Comparison of ENCODE assay signal across 8 cellular contexts in genomic region chr1:112849425-112849966, GRCh38.
A peak's percentile ranks its signal among the peaks of the same experiment; 100 is the strongest.
DNase-seq lines count a peak whose midpoint lies in the region; ATAC-seq, FAIRE-seq and TF ChIP-seq lines count a peak whose summit lies in the region.

No MANE protein-coding gene starts in this region.

- H3K4me2 ChIP-seq in keratinocyte (ENCODE audit: control insufficient read depth, extremely low read depth, insufficient read depth, low read depth, low read length): peak overlapping the region; percentile 78

- ATAC-seq in stimulated activated naive B cell treated with anti-CD40 and anti-IgM and Interleukin-4, amounts not matched to agents 10 μg/mL and 1 μg/mL and 100 μg/mL, for 72 hours (replicated peaks): peak in 1 of 2 donors; percentile 39
- ATAC-seq in GM21723 (IDR thresholded peaks at IDR 0.05; ENCODE audit: unreplicated experiment): no peak

- peaks cover 0 to 1% of the 10 kb centered on the region in 2 donors for H3K9me3 Mint-ChIP-seq in stimulated activated naive B cell treated with anti-CD40 and anti-IgM and Interleukin-4, amounts not matched to agents 10 μg/mL and 1 μg/mL and 100 μg/mL, for 72 hours

- H3K4me1 ChIP-seq in keratinocyte (ENCODE audit: control insufficient read depth, extremely low read depth, insufficient read depth, low read length): peaks cover 25% of the 10 kb centered on the region

- H3K27me3 Mint-ChIP-seq in stimulated activated naive B cell treated with anti-CD40 and anti-IgM and Interleukin-4, amounts not matched to agents 10 μg/mL and 1 μg/mL and 100 μg/mL, for 72 hours: peaks cover 44 to 55% of the 10 kb centered on the region in 2 donors

- peaks cover 0 to 2% of the 10 kb centered on the region in 2 donors for H3K36me3 Mint-ChIP-seq in stimulated activated naive B cell treated with anti-CD40 and anti-IgM and Interleukin-4, amounts not matched to agents 10 μg/mL and 1 μg/mL and 100 μg/mL, for 72 hours

- no peak overlapping the region for H3K27ac Mint-ChIP-seq in stimulated activated naive B cell treated with anti-CD40 and anti-IgM and Interleukin-4, amounts not matched to agents 10 μg/mL and 1 μg/mL and 100 μg/mL, for 72 hours

- H3K4me3 Mint-ChIP-seq in stimulated activated naive B cell treated with anti-CD40 and anti-IgM and Interleukin-4, amounts not matched to agents 10 μg/mL and 1 μg/mL and 100 μg/mL, for 72 hours: peak overlapping the region; percentile 73 to 80

- no peaks in the 10 kb centered on the region for H3K36me3 ChIP-seq in keratinocyte (ENCODE audit: control insufficient read depth in 2 of 2, extremely low read depth in 1 of 2, insufficient read depth in 2 of 2, low read length in 2 of 2)

- no peak for FAIRE-seq in keratinocyte (lab: Jason Lieb, UNC)

- H4K20me1 ChIP-seq in keratinocyte (ENCODE audit: control insufficient read depth, extremely low read depth, insufficient read depth, low read length): no peaks in the 10 kb centered on the region

- H3K9ac ChIP-seq in keratinocyte (ENCODE audit: control insufficient read depth, extremely low read depth, insufficient read depth, low read length): peak overlapping the region; percentile 67

- no peaks in the 10 kb centered on the region for H3K9me1 ChIP-seq in keratinocyte (ENCODE audit: control insufficient read depth, extremely low read depth, insufficient read depth, low read length)

- no peaks in the 10 kb centered on the region for H3K79me2 ChIP-seq in keratinocyte (ENCODE audit: control insufficient read depth, insufficient read depth, low read length)

- H3K27me3 ChIP-seq in keratinocyte (ENCODE audit: control insufficient read depth, extremely low read depth, insufficient read depth, low read length): no peaks in the 10 kb centered on the region

- no peaks in the 10 kb centered on the region for H3K9me3 ChIP-seq in keratinocyte (ENCODE audit: control insufficient read depth, low read depth, low read length)

- TF ChIP-seq CTCF in cardiac fibroblast (IDR thresholded peaks at IDR 0.05; ENCODE audit: low read depth, low read length) (no peak), keratinocyte (optimal IDR thresholded peaks at IDR 0.05 in 1 of 3, IDR thresholded peaks at IDR 0.05 in 1 of 3, conservative IDR thresholded peaks at IDR 0.05 in 1 of 3; ENCODE audit: extremely low read depth in 1 of 3, insufficient read depth in 2 of 3, low read length in 3 of 3) (no peak)

- H3K4me1 Mint-ChIP-seq in stimulated activated naive B cell treated with anti-CD40 and anti-IgM and Interleukin-4, amounts not matched to agents 10 μg/mL and 1 μg/mL and 100 μg/mL, for 72 hours: peaks cover 6 to 13% of the 10 kb centered on the region in 2 donors

- no peak overlapping the region for H3K27ac ChIP-seq in keratinocyte (ENCODE audit: control insufficient read depth, insufficient read depth, low read length)

- peak overlapping the region; percentile 89 for H2AFZ ChIP-seq in keratinocyte (ENCODE audit: control insufficient read depth, low read length)

- peak overlapping the region; percentile 52 to 59 for H3K4me3 ChIP-seq in cardiac fibroblast (replicated peaks in 1 of 2; ENCODE audit: low read depth in 2 of 2, low read length in 2 of 2)
- H3K4me3 ChIP-seq in keratinocyte (ENCODE audit: control insufficient read depth in 2 of 3, extremely low read depth in 1 of 3, insufficient read depth in 2 of 3, low read depth in 1 of 3, low read length in 3 of 3): peak overlapping the region; percentile 42 to 71 (median 63)

- dilution Hi-C loops in keratinocyte (cut with MboI; ENCODE audit: extremely low pct_ligation_motif_present, low sequenced_read_pairs): no loop called here

- DNase-seq in COR-L47 (lab: John Stamatoyannopoulos, UW): peak; percentile 48
- peak; percentile 20 for DNase-seq in NCI-H1694 treated with DMSO at 0.1 percent for 48 hours (lab: John Stamatoyannopoulos, UW)
- DNase-seq in cardiac fibroblast (ENCODE audit: low read depth in 2 of 2): peak; percentile 34 to 49
- no peak for DNase-seq in keratinocyte (ENCODE audit: low read depth, low spot score)
- no peak for DNase-seq in stimulated activated naive B cell treated with anti-CD40 and anti-IgM and Interleukin-4, amounts not matched to agents 10 μg/mL and 1 μg/mL and 100 μg/mL, for 72 hours
- DNase-seq in KG1 (lab: John Stamatoyannopoulos, UW): no peak
- no peak for DNase-seq in GM19240 (ENCODE audit: insufficient read length, low spot score)

Comparison
In these comparisons a context has a peak if more than half of its experiments do, and no peak if none do; other contexts are left out.
1. DNase-seq: peak in COR-L47 (single experiment), NCI-H1694 treated with DMSO at 0.1 percent for 48 hours (single experiment) and cardiac fibroblast (2 of 2); none in keratinocyte (single experiment), stimulated activated naive B cell treated with anti-CD40 and anti-IgM and Interleukin-4, amounts not matched to agents 10 μg/mL and 1 μg/mL and 100 μg/mL, for 72 hours (single experiment), KG1 (single experiment) and GM19240 (single experiment).